ENCODE assay signal across 8 cellular contexts in the genomic region with DNA sequence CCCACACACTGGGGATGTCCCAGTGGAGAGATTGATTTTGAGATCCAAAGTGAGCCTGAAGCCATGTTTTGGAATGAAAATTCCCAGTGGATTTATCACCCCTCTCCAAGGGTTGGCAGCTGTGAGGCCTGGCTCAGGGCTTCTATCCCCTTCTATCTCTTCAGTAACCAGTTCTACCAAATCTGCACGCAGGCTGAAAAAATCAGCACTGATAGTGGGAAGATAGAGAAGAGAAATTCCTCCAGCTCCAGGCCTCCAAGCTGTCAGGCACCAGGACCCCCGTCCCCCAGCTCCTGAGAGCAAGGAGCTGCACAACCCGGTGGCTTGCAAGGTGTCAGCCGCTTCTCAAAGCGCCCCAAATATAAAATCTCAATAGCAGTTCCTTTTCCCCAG. TPM values are rescaled to one million over a fixed set of nuclear protein-coding genes. Genes with fewer than 3 reads are reported as not detected.
DNase-seq lines count a peak whose midpoint lies in the region; ATAC-seq and TF ChIP-seq lines count a peak whose summit lies in the region.

No MANE protein-coding gene starts in this region.

- H3K4me1 ChIP-seq in foreskin keratinocyte (peaks cover 14% of the 10 kb centered on the region), skeletal muscle satellite cell (ENCODE audit: control insufficient read depth, insufficient read depth, low read length) (peaks cover 24% of the 10 kb centered on the region)

- no peak for TF ChIP-seq CTCF in foreskin keratinocyte (conservative IDR thresholded peaks at IDR 0.05)

- H3K36me3 ChIP-seq in H7 (replicated peaks; ENCODE audit: control insufficient read depth, insufficient read depth, low read length) (peaks cover 3% of the 10 kb centered on the region), skeletal muscle satellite cell (ENCODE audit: insufficient read depth, low read length) (no peaks in the 10 kb centered on the region)

- CTCF ChIA-PET in T-cell (lab: Charles Lee), result interaction anchor here in 1 of 2 donors (1.3 kb wide), 1 partner anchor 14 kb away, joined by 3 read pairs; no protein-coding TSS in a partner anchor

- no peaks in the 10 kb centered on the region for H3K27me3 ChIP-seq in H7 (ENCODE audit: control insufficient read depth, insufficient read depth, low read length)
- H3K27me3 ChIP-seq in foreskin keratinocyte, result no peaks in the 10 kb centered on the region
- H3K27me3 ChIP-seq in skeletal muscle satellite cell (ENCODE audit: control insufficient read depth, insufficient read depth, low read length), result no peaks in the 10 kb centered on the region

- POLR2A ChIA-PET in T-cell (lab: Charles Lee), result no interaction called here

- H3K27ac ChIP-seq in foreskin keratinocyte, result peak overlapping the region; percentile 4

- H3K4me1 Mint-ChIP-seq in T-cell, result peaks cover 66 to 75% (median 72%) of the 10 kb centered on the region in 3 donors

- H3K9me3 Mint-ChIP-seq in T-cell, result no peaks in the 10 kb centered on the region

- ATAC-seq in T-cell (replicated peaks in 1 of 4), result peak in 2 of 4 experiments; percentile 21 to 28
- no peak for ATAC-seq in foreskin keratinocyte
- no peak for ATAC-seq in GM18511 (IDR thresholded peaks at IDR 0.05; ENCODE audit: unreplicated experiment)

- H3K27me3 Mint-ChIP-seq in T-cell, result no peaks in the 10 kb centered on the region

- H3K36me3 Mint-ChIP-seq in T-cell, result peaks cover 18% of the 10 kb centered on the region

- H3K4me3 ChIP-seq in H7 (ENCODE audit: insufficient read depth, low read depth, low read length) (peak overlapping the region; percentile 98), skeletal muscle satellite cell (ENCODE audit: low read length) (peak overlapping the region; percentile 79)

- peak overlapping the region; percentile 75 for H3K9ac ChIP-seq in skeletal muscle satellite cell (ENCODE audit: low read depth, low read length)

- H3K4me3 Mint-ChIP-seq in T-cell, result peak overlapping the region; percentile 95 to 98 (median 96)

- H3K9me3 ChIP-seq in skeletal muscle satellite cell (replicated peaks; ENCODE audit: low read length), result no peaks in the 10 kb centered on the region

- peak overlapping the region; percentile 91 for H3K4me2 ChIP-seq in skeletal muscle satellite cell (ENCODE audit: low read length)

- DNase-seq in H7, result no peak
- no peak for DNase-seq in T-cell
- no peak for DNase-seq in foreskin keratinocyte
- no peak for DNase-seq in hippocampal formation (lab: John Stamatoyannopoulos, UW)
- no peak for DNase-seq in stimulated activated CD4-positive, alpha-beta T cell treated with anti-CD3 and anti-CD28 coated beads, Interleukin-2, amount 100 ng/mL, for 24 hours
- no peak for DNase-seq in NCI-H446 (lab: John Stamatoyannopoulos, UW)

- peak overlapping the region; percentile 96 to 97 for H3K27ac Mint-ChIP-seq in T-cell

RNA-seq across cellular contexts. Expression of a gene that starts 1.0 kb away (rescaled TPM):
- 76.9 and 84.7 TPM in 2 replicates for total RNA-seq in H7 (2014; rRNA removed; shearing (Covaris generic))
- total RNA-seq in T-cell (100 to 1,000 TPM; 138 to 256 (median 235) TPM), foreskin keratinocyte (81.8 and 83.2 TPM in 2 replicates)
- 69.1 and 71.9 TPM in 2 replicates for polyA plus RNA-seq in foreskin keratinocyte
- 31.9 and 32.5 TPM in 2 replicates for total RNA-seq in skeletal muscle satellite cell (2012; rRNA removed)

RNA-seq across cellular contexts. Expression of a gene that starts 6.4 kb away (rescaled TPM):
- total RNA-seq in H7 (2014; rRNA removed; shearing (Covaris generic)), result 11.9 and 17.0 TPM in 2 replicates
- total RNA-seq in T-cell, result 10 to 100 TPM; 23.1 to 44.9 (median 39.7) TPM
- total RNA-seq in foreskin keratinocyte, result 8.0 and 10.9 TPM in 2 replicates
- 8.0 and 11.5 TPM in 2 replicates for polyA plus RNA-seq in foreskin keratinocyte
- 3.8 and 4.6 TPM in 2 replicates for total RNA-seq in skeletal muscle satellite cell (2012; rRNA removed)

RNA-seq across cellular contexts. Expression of a gene that starts 41.7 kb away (rescaled TPM):
- 63.7 and 71.9 TPM in 2 replicates for total RNA-seq in H7 (2014; rRNA removed; shearing (Covaris generic))
- total RNA-seq in T-cell (10 to 100 TPM; 18.9 to 33.7 (median 29.0) TPM), foreskin keratinocyte (34.8 and 44.4 TPM in 2 replicates)
- polyA plus RNA-seq in foreskin keratinocyte, result 65.8 and 72.8 TPM in 2 replicates
- 29.7 and 38.2 TPM in 2 replicates for total RNA-seq in skeletal muscle satellite cell (2012; rRNA removed)

RNA-seq across cellular contexts. Expression of a gene that starts 53.9 kb away (rescaled TPM):
- 32.4 and 46.7 TPM in 2 replicates for total RNA-seq in H7 (2014; rRNA removed; shearing (Covaris generic))
- total RNA-seq in T-cell (10 to 100 TPM; 17.6 to 23.4 (median 23.3) TPM), foreskin keratinocyte (16.3 and 17.9 TPM in 2 replicates)
- 9.8 and 10.8 TPM in 2 replicates for polyA plus RNA-seq in foreskin keratinocyte
- 5.2 and 7.9 TPM in 2 replicates for total RNA-seq in skeletal muscle satellite cell (2012; rRNA removed)

RNA-seq across cellular contexts. Expression of a gene that starts 54.8 kb away (rescaled TPM):
- 53.2 and 56.6 TPM in 2 replicates for total RNA-seq in H7 (2014; rRNA removed; shearing (Covaris generic))
- total RNA-seq in T-cell, result 100 to 1,000 TPM; 121 to 176 (median 123) TPM
- 19.4 and 23.5 TPM in 2 replicates for total RNA-seq in foreskin keratinocyte
- 9.7 and 12.0 TPM in 2 replicates for polyA plus RNA-seq in foreskin keratinocyte
- total RNA-seq in skeletal muscle satellite cell (2012; rRNA removed), result 13.3 and 27.1 TPM in 2 replicates
